In genomic region chr9:107214381-107214780, GRCh38 we compare ENCODE assay signal across 13 cellular contexts.
A peak's percentile ranks its signal among the peaks of the same experiment; 100 is the strongest.
DNase-seq lines count a peak whose midpoint lies in the region; ATAC-seq and TF ChIP-seq lines count a peak whose summit lies in the region.
"Had no signal": no experiment of that assay in that cellular context is flagged by ENCODE, and none has a peak within 500 bp of the region (broad histone marks: within the 10 kb centered on the region; RNA-seq: fewer than 3 reads in every experiment).

No MANE protein-coding gene starts in this region.

- no peaks in the 10 kb centered on the region for H3K79me2 ChIP-seq in HCT116 (ENCODE audit: insufficient read depth, low read length)

- RAD21 ChIA-PET in HCT116 (lab: Charles Lee; ENCODE audit: low non-redundant PET in 1 of 2, low total read pairs in 2 of 2, uncharacterized antibody in 2 of 2, unreplicated experiment in 2 of 2) = no interaction called here

- 79 to 92% methylated on average over 3 of the region's 3 CpGs for WGBS in lung, 2 donors

- no TSS peak for BruUV-seq in HCT116 (replicated peaks; lab: Mats Ljungman, UMichigan)

- peak overlapping the region; percentile 83 for H3K4me2 ChIP-seq in HCT116 (ENCODE audit: low read length)

- ATAC-seq in HCT116 (no peak), lung (ENCODE audit: insufficient read depth, low FRiP score) (peak; percentile 49), upper lobe of right lung (peak; percentile 27)

- peak overlapping the region; percentile 76 for H2AFZ ChIP-seq in HCT116 (ENCODE audit: low read depth, low read length, poor library complexity, severe bottlenecking)

- TF ChIP-seq CTCF in HCT116 (IDR thresholded peaks at IDR 0.05 in 2 of 3, conservative IDR thresholded peaks at IDR 0.05 in 1 of 3; ENCODE audit: borderline replicate concordance in 1 of 3, insufficient read depth in 1 of 3, low read depth in 2 of 3, low read length in 2 of 3) (no peak), lung (IDR thresholded peaks at IDR 0.05; ENCODE audit: control extremely low read depth, extremely low read depth) (no peak), upper lobe of right lung (IDR thresholded peaks at IDR 0.05) (no peak), GM10266 (IDR thresholded peaks at IDR 0.05; ENCODE audit: control insufficient read depth, insufficient read depth, low read depth, missing control alignments) (no peak)

- H3K4me3 ChIP-seq in HCT116 (replicated peaks in 1 of 2; ENCODE audit: low read depth in 1 of 2, low read length in 2 of 2) (0 out of 4 replicates have a peak overlapping the region, but pooled peaks of 1 of the 2 experiments have one; percentile 14), SJSA1 (no peak overlapping the region), lung (no peak overlapping the region), upper lobe of right lung (no peak overlapping the region)

- H3K27me3 ChIP-seq in HCT116 (ENCODE audit: insufficient read depth, low read length) (no peaks in the 10 kb centered on the region), SJSA1 (replicated peaks) (no peaks in the 10 kb centered on the region), lung (ENCODE audit: control insufficient read depth, insufficient read depth) (no peaks in the 10 kb centered on the region), upper lobe of right lung (no peaks in the 10 kb centered on the region)

- DNase-seq in HCT116 (ENCODE audit: low read depth, low spot score) (no peak), SJSA1 (ENCODE audit: low read depth in 1 of 2, low spot score in 2 of 2) (no peak), lung (ENCODE audit: low spot score) (no peak), upper lobe of right lung (no peak), GM10266 (ENCODE audit: extremely low spot score) (no peak), HCEC 1CT (no peak), retina (no peak)
- DNase-seq: CD4-positive, alpha-beta memory T cell; H9; NCI-H187 treated with DMSO at 0.1 percent for 48 hours; NCI-H526 treated with DMSO at 0.1 percent for 48 hours; RPMI8226 had no signal

- CTCF ChIA-PET in HCT116 (lab: Charles Lee) = no interaction called here

- POLR2A ChIA-PET in HCT116 (lab: Charles Lee) = no interaction called here

- no peaks in the 10 kb centered on the region for H3K36me3 ChIP-seq in HCT116 (ENCODE audit: control insufficient read depth in 1 of 2, insufficient read depth in 2 of 2, low read length in 2 of 2)
- H3K36me3 ChIP-seq in SJSA1 = no peaks in the 10 kb centered on the region
- H3K36me3 ChIP-seq in lung (ENCODE audit: control insufficient read depth in 2 of 2, insufficient read depth in 2 of 2, low read length in 2 of 2) = no peaks in the 10 kb centered on the region
- no peaks in the 10 kb centered on the region for H3K36me3 ChIP-seq in upper lobe of right lung

- H3K4me1 ChIP-seq in HCT116 (ENCODE audit: control insufficient read depth in 1 of 2, insufficient read depth in 2 of 2, low read length in 2 of 2) (peaks cover 59 to 74% of the 10 kb centered on the region in 2 experiments), SJSA1 (replicated peaks) (peaks cover 39% of the 10 kb centered on the region), lung (ENCODE audit: control insufficient read depth in 2 of 2, insufficient read depth in 2 of 2, low read length in 2 of 2) (no peaks in the 10 kb centered on the region), upper lobe of right lung (peaks cover 5% of the 10 kb centered on the region)

- no peak for TF ChIP-seq RAD21 in HCT116 (IDR thresholded peaks at IDR 0.05; ENCODE audit: low read depth)

- H3K27ac ChIP-seq in HCT116 (ENCODE audit: low read depth, low read length) (peak overlapping the region; percentile 94), SJSA1 (peak overlapping the region; percentile 80), lung (ENCODE audit: low read depth in 1 of 2, low read length in 1 of 2) (no peak overlapping the region), upper lobe of right lung (no peak overlapping the region)
- H3K27ac ChIP-seq: HL-60 had no signal

- intact Hi-C loops in HCT116 (cut with micrococcal nuclease) = no loop called here
- intact Hi-C loops in upper lobe of right lung (cut with DNase I) = no loop called here

- no peaks in the 10 kb centered on the region for H3K9me2 ChIP-seq in HCT116 (ENCODE audit: insufficient read depth)

- H3K9me3 ChIP-seq in HCT116 (ENCODE audit: control insufficient read depth in 1 of 2, insufficient read depth in 1 of 2, low read depth in 1 of 2, low read length in 2 of 2) = no peaks in the 10 kb centered on the region
- H3K9me3 ChIP-seq in SJSA1 (replicated peaks) = no peaks in the 10 kb centered on the region
- no peaks in the 10 kb centered on the region for H3K9me3 ChIP-seq in lung (ENCODE audit: control insufficient read depth in 2 of 2, insufficient read depth in 1 of 2, low read length in 1 of 2)
- no peaks in the 10 kb centered on the region for H3K9me3 ChIP-seq in upper lobe of right lung

- TF ChIP-seq POLR2A in HCT116 (IDR thresholded peaks at IDR 0.05; ENCODE audit: borderline replicate concordance, extremely low read depth, insufficient read depth, insufficient read length) = no peak

- peak overlapping the region; percentile 31; the same call in 1 of the 2 replicates for H3K9ac ChIP-seq in HCT116 (ENCODE audit: low read length)

- no peaks in the 10 kb centered on the region for H4K20me1 ChIP-seq in HCT116 (ENCODE audit: insufficient read depth)

TF ChIP-seq in HCT116, 20 proteins besides CTCF, POLR2A, EP300 and RAD21:
- TF ChIP-seq CEBPB (IDR thresholded peaks at IDR 0.05; ENCODE audit: low read depth) (no peak), FOSL1 (IDR thresholded peaks at IDR 0.05; ENCODE audit: low read depth) (no peak), EZH2phosphoT487 (IDR thresholded peaks at IDR 0.05; ENCODE audit: borderline replicate concordance) (no peak), SP1 (IDR thresholded peaks at IDR 0.05; ENCODE audit: low read depth) (no peak), YY1 (IDR thresholded peaks at IDR 0.05; ENCODE audit: extremely low read depth, insufficient replicate concordance, low read depth, low read length) (no peak), SRF (IDR thresholded peaks at IDR 0.05; ENCODE audit: low read depth) (no peak), ELF1 (IDR thresholded peaks at IDR 0.05; ENCODE audit: borderline replicate concordance, low read depth) (no peak), EZH2 (IDR thresholded peaks at IDR 0.05) (no peak), CBX3 (IDR thresholded peaks at IDR 0.05; ENCODE audit: low read depth) (no peak), POLR2AphosphoS5 (IDR thresholded peaks at IDR 0.05; ENCODE audit: low read depth, low read length) (no peak), ZFX (IDR thresholded peaks at IDR 0.05) (no peak), ZNF274 (IDR thresholded peaks at IDR 0.05; ENCODE audit: low read depth, low read length) (no peak), TCF7L2 (IDR thresholded peaks at IDR 0.05; ENCODE audit: borderline replicate concordance, extremely low read depth, insufficient read depth, insufficient read length) (no peak), EGR1 (IDR thresholded peaks at IDR 0.05; ENCODE audit: low read depth) (no peak), SIN3A (IDR thresholded peaks at IDR 0.05; ENCODE audit: low read depth) (no peak), JUND (IDR thresholded peaks at IDR 0.05) (no peak)
- TF ChIP-seq, protein P1, sequence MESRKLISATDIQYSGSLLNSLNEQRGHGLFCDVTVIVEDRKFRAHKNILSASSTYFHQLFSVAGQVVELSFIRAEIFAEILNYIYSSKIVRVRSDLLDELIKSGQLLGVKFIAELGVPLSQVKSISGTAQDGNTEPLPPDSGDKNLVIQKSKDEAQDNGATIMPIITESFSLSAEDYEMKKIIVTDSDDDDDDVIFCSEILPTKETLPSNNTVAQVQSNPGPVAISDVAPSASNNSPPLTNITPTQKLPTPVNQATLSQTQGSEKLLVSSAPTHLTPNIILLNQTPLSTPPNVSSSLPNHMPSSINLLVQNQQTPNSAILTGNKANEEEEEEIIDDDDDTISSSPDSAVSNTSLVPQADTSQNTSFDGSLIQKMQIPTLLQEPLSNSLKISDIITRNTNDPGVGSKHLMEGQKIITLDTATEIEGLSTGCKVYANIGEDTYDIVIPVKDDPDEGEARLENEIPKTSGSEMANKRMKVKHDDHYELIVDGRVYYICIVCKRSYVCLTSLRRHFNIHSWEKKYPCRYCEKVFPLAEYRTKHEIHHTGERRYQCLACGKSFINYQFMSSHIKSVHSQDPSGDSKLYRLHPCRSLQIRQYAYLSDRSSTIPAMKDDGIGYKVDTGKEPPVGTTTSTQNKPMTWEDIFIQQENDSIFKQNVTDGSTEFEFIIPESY (IDR thresholded peaks at IDR 0.05; ENCODE audit: extremely low read depth, insufficient replicate concordance, low read length) = no peak
- TF ChIP-seq, protein P2, sequence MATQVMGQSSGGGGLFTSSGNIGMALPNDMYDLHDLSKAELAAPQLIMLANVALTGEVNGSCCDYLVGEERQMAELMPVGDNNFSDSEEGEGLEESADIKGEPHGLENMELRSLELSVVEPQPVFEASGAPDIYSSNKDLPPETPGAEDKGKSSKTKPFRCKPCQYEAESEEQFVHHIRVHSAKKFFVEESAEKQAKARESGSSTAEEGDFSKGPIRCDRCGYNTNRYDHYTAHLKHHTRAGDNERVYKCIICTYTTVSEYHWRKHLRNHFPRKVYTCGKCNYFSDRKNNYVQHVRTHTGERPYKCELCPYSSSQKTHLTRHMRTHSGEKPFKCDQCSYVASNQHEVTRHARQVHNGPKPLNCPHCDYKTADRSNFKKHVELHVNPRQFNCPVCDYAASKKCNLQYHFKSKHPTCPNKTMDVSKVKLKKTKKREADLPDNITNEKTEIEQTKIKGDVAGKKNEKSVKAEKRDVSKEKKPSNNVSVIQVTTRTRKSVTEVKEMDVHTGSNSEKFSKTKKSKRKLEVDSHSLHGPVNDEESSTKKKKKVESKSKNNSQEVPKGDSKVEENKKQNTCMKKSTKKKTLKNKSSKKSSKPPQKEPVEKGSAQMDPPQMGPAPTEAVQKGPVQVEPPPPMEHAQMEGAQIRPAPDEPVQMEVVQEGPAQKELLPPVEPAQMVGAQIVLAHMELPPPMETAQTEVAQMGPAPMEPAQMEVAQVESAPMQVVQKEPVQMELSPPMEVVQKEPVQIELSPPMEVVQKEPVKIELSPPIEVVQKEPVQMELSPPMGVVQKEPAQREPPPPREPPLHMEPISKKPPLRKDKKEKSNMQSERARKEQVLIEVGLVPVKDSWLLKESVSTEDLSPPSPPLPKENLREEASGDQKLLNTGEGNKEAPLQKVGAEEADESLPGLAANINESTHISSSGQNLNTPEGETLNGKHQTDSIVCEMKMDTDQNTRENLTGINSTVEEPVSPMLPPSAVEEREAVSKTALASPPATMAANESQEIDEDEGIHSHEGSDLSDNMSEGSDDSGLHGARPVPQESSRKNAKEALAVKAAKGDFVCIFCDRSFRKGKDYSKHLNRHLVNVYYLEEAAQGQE (IDR thresholded peaks at IDR 0.05; ENCODE audit: low read depth) = no peak
- TF ChIP-seq, protein P3, sequence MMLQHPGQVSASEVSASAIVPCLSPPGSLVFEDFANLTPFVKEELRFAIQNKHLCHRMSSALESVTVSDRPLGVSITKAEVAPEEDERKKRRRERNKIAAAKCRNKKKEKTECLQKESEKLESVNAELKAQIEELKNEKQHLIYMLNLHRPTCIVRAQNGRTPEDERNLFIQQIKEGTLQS (IDR thresholded peaks at IDR 0.05) = no peak

Comparison
In these comparisons a context has a peak if more than half of its experiments do, and no peak if none do; other contexts are left out.
1. H3K27ac ChIP-seq: peak in HCT116 (single experiment) and SJSA1 (single experiment); none in lung (0 of 2) and upper lobe of right lung (single experiment).